In genomic region chr19:45423033-45423588, GRCh38 we compare ENCODE assay signal across 8 cellular contexts. TPM values are rescaled to one million over a fixed set of nuclear protein-coding genes. Genes with fewer than 3 reads are reported as not detected.
DNase-seq lines count a peak whose midpoint lies in the region; ATAC-seq, FAIRE-seq and TF ChIP-seq lines count a peak whose summit lies in the region.

No MANE protein-coding gene starts in this region.

- TF ChIP-seq CTCF in bronchial epithelial cell (IDR thresholded peaks at IDR 0.05; ENCODE audit: insufficient read depth, low read length, severe bottlenecking), result no peak
- no peak for TF ChIP-seq CTCF in omental fat pad (IDR thresholded peaks at IDR 0.05)

- ATAC-seq in stimulated activated naive CD8-positive, alpha-beta T cell treated with anti-CD3 and anti-CD28 coated beads, Interleukin-15, Interleukin-2, amounts not matched to agents 100 U/mL and 50 U/mL, for 24 hours, result no peak
- no peak for ATAC-seq in omental fat pad (ENCODE audit: low FRiP score)

- no peaks in the 10 kb centered on the region for H3K27me3 Mint-ChIP-seq in stimulated activated naive CD8-positive, alpha-beta T cell treated with anti-CD3 and anti-CD28 coated beads, Interleukin-15, Interleukin-2, amounts not matched to agents 100 ng/mL and 50 ng/mL, for 24 hours

- peak overlapping the region; percentile 93 for H3K4me3 Mint-ChIP-seq in stimulated activated naive CD8-positive, alpha-beta T cell treated with anti-CD3 and anti-CD28 coated beads, Interleukin-15, Interleukin-2, amounts not matched to agents 100 ng/mL and 50 ng/mL, for 24 hours

- DNase-seq in stimulated activated naive CD8-positive, alpha-beta T cell treated with anti-CD3 and anti-CD28 coated beads, Interleukin-15, Interleukin-2, amounts not matched to agents 100 U/mL and 50 U/mL, for 24 hours, result no peak
- DNase-seq in bronchial epithelial cell (ENCODE audit: low read depth), result no peak
- DNase-seq in NCI-H2107 treated with DMSO at 0.1 percent for 48 hours (lab: John Stamatoyannopoulos, UW; ENCODE audit: unreplicated experiment), result no peak
- no peak for DNase-seq in activated effector memory CD4-positive, alpha-beta T cell treated with anti-CD3 and anti-CD28 coated beads, Interleukin-2, amount 50 U/mL, for 16 hours
- no peak for DNase-seq in omental fat pad (ENCODE audit: low spot score)

- H3K4me3 ChIP-seq in bronchial epithelial cell (ENCODE audit: low read depth, low read length), result peak overlapping the region; percentile 55
- peak overlapping the region; percentile 74 to 81 for H3K4me3 ChIP-seq in muscle layer of duodenum (ENCODE audit: low read depth in 1 of 2, low read length in 2 of 2)
- H3K4me3 ChIP-seq in urinary bladder (ENCODE audit: low read depth, low read length), result peak overlapping the region; percentile 62

- H3K27me3 ChIP-seq in bronchial epithelial cell (ENCODE audit: control insufficient read depth, insufficient read depth, low read length), result no peaks in the 10 kb centered on the region
- no peaks in the 10 kb centered on the region for H3K27me3 ChIP-seq in muscle layer of duodenum (ENCODE audit: low read depth, low read length)

- H3K4me1 Mint-ChIP-seq in stimulated activated naive CD8-positive, alpha-beta T cell treated with anti-CD3 and anti-CD28 coated beads, Interleukin-15, Interleukin-2, amounts not matched to agents 100 ng/mL and 50 ng/mL, for 24 hours (ENCODE audit: low read depth), result peaks cover 74% of the 10 kb centered on the region

- no peaks in the 10 kb centered on the region for H3K9me3 Mint-ChIP-seq in stimulated activated naive CD8-positive, alpha-beta T cell treated with anti-CD3 and anti-CD28 coated beads, Interleukin-15, Interleukin-2, amounts not matched to agents 100 ng/mL and 50 ng/mL, for 24 hours

- peaks cover 23% of the 10 kb centered on the region for H3K36me3 Mint-ChIP-seq in stimulated activated naive CD8-positive, alpha-beta T cell treated with anti-CD3 and anti-CD28 coated beads, Interleukin-15, Interleukin-2, amounts not matched to agents 100 ng/mL and 50 ng/mL, for 24 hours (ENCODE audit: low read depth)

- no peaks in the 10 kb centered on the region for H3K9me3 ChIP-seq in muscle layer of duodenum (ENCODE audit: control insufficient read depth in 1 of 2, low read length in 2 of 2)

- H3K27ac Mint-ChIP-seq in stimulated activated naive CD8-positive, alpha-beta T cell treated with anti-CD3 and anti-CD28 coated beads, Interleukin-15, Interleukin-2, amounts not matched to agents 100 ng/mL and 50 ng/mL, for 24 hours, result peak overlapping the region; percentile 95

- peaks cover 13% of the 10 kb centered on the region for H3K36me3 ChIP-seq in bronchial epithelial cell (ENCODE audit: control insufficient read depth, insufficient read depth, low read length)
- no peaks in the 10 kb centered on the region for H3K36me3 ChIP-seq in muscle layer of duodenum (ENCODE audit: control insufficient read depth in 1 of 2, insufficient read depth in 2 of 2, low read length in 2 of 2)
- no peaks in the 10 kb centered on the region for H3K36me3 ChIP-seq in urinary bladder (ENCODE audit: insufficient read depth)

- WGBS in urinary bladder, result 11% methylated on average over 20 of the region's 20 CpGs

- H3K4me1 ChIP-seq in muscle layer of duodenum (ENCODE audit: control insufficient read depth in 1 of 2, insufficient read depth in 2 of 2, low read length in 2 of 2), result peaks cover 0 to 12% of the 10 kb centered on the region in 2 donors
- H3K4me1 ChIP-seq in urinary bladder (ENCODE audit: insufficient read depth), result peaks cover 3% of the 10 kb centered on the region

- FAIRE-seq in bronchial epithelial cell (lab: Jason Lieb, UNC), result no peak

- peak overlapping the region; percentile 67 for H3K27ac ChIP-seq in muscle layer of duodenum (ENCODE audit: low read length)
- H3K27ac ChIP-seq in urinary bladder (ENCODE audit: low read depth), result peak overlapping the region; percentile 97

RNA-seq across cellular contexts. Expression of gene ERCC1, which starts 0.6 kb away (rescaled TPM):
- total RNA-seq in bronchial epithelial cell, result 65.0 and 78.5 TPM in 2 replicates
- total RNA-seq in urinary bladder, result 64.0 TPM
- 50.3 TPM for polyA plus RNA-seq in urinary bladder
- 10 to 100 TPM; 63.7 to 93.8 (median 76.5) TPM for total RNA-seq in omental fat pad

RNA-seq across cellular contexts. Expression of gene POLR1G, which starts 16.7 kb away (rescaled TPM):
- total RNA-seq in bronchial epithelial cell (8.8 and 16.8 TPM in 2 replicates), urinary bladder (1.8 TPM), omental fat pad (10 to 100 TPM in 1 of 4 donors, 1 to 10 TPM in 3; 5.2 to 29.8 (median 6.3) TPM)
- 5.0 TPM for polyA plus RNA-seq in urinary bladder

RNA-seq across cellular contexts. Expression of gene PPP1R13L, which starts 18.2 kb away (rescaled TPM):
- 16.6 and 31.2 TPM in 2 replicates for total RNA-seq in bronchial epithelial cell
- total RNA-seq in urinary bladder, result 7.7 TPM
- polyA plus RNA-seq in urinary bladder, result 28.1 TPM
- total RNA-seq in omental fat pad, result 10 to 100 TPM; 13.7 to 20.0 (median 15.6) TPM

RNA-seq across cellular contexts. Expression of gene FOSB, which starts 44.7 kb away (rescaled TPM):
- total RNA-seq in bronchial epithelial cell (3.6 and 4.2 TPM in 2 replicates), urinary bladder (10.4 TPM), omental fat pad (100 to 1,000 TPM; 306 to 713 (median 395) TPM)
- polyA plus RNA-seq in urinary bladder, result 128 TPM

RNA-seq across cellular contexts. Expression of gene ERCC2, which starts 52.7 kb away (rescaled TPM):
- 3.9 and 4.6 TPM in 2 replicates for total RNA-seq in bronchial epithelial cell
- 8.6 TPM for total RNA-seq in urinary bladder
- 17.5 TPM for polyA plus RNA-seq in urinary bladder
- total RNA-seq in omental fat pad, result 10 to 100 TPM in 1 of 4 donors, 1 to 10 TPM in 3; 7.1 to 11.2 (median 8.4) TPM
